In genomic region chr2:143968360-143968759, GRCh38 we compare ENCODE assay signal across 25 cellular contexts.
"Had no signal": no experiment of that assay in that cellular context is flagged by ENCODE, and none has a peak within 500 bp of the region (broad histone marks: within the 10 kb centered on the region; RNA-seq: fewer than 3 reads in every experiment).

No MANE protein-coding gene starts in this region.

- H3K27me3 ChIP-seq: adrenal gland, MG63 had no signal

- H3K9me3 Mint-ChIP-seq: activated CD4-positive, alpha-beta T cell treated with anti-CD3 and anti-CD28 coated beads, Interleukin-2, amount 10 ng/mL, durations not matched to agents 24 days and 14 days; T-helper 2 cell treated with Interferon-gamma antibody and Interleukin-4, amounts not matched to agents 5 μg/mL and 100 μg/mL, for 36 hours had no signal

- DNase-seq: activated CD4-positive, alpha-beta T cell treated with anti-CD3 and anti-CD28 coated beads, Interleukin-2, amount 10 ng/mL, durations not matched to agents 24 days and 14 days; activated CD4-positive, alpha-beta T cell treated with anti-CD3 and anti-CD28 coated beads, Interleukin-2, amount 50 U/mL, for 48 hours; activated effector memory CD4-positive, alpha-beta T cell treated with Interleukin-2 at 50 U/mL for 16 hours; activated naive CD4-positive, alpha-beta T cell; activated T-cell treated with anti-CD3 and anti-CD28 coated beads for 4 hours; adrenal gland; anterior cingulate cortex; cerebellar nuclear complex; MG63; MV-4-11; NCI-H1092 treated with DMSO at 0.1 percent for 48 hours; NCI-H1436; NCI-H1694 treated with DMSO at 0.1 percent for 48 hours; NCI-H2029 treated with DMSO at 0.1 percent for 48 hours; NCI-H510A treated with DMSO at 0.1 percent for 48 hours; NCI-H69; NK-92 treated with Interleukin-12 subunit alpha and Interleukin-12 subunit beta, amount 100 ng/mL, for 24 hours; OCI-M1; RPMI8226 had no signal

- H3K4me3 Mint-ChIP-seq: activated CD4-positive, alpha-beta T cell treated with anti-CD3 and anti-CD28 coated beads, Interleukin-2, amount 10 ng/mL, durations not matched to agents 24 days and 14 days; activated naive CD8-positive, alpha-beta T cell; T-helper 2 cell treated with Interferon-gamma antibody and Interleukin-4, amounts not matched to agents 5 μg/mL and 100 μg/mL, for 36 hours had no signal

- H3K9me3 ChIP-seq: adrenal gland, MG63 had no signal

- H3K27me3 Mint-ChIP-seq: activated CD4-positive, alpha-beta T cell treated with anti-CD3 and anti-CD28 coated beads, Interleukin-2, amount 10 ng/mL, durations not matched to agents 24 days and 14 days; activated naive CD8-positive, alpha-beta T cell had no signal

- H3K27ac Mint-ChIP-seq: activated CD4-positive, alpha-beta T cell treated with anti-CD3 and anti-CD28 coated beads, Interleukin-2, amount 10 ng/mL, durations not matched to agents 24 days and 14 days; activated naive CD8-positive, alpha-beta T cell; T-helper 2 cell treated with Interferon-gamma antibody and Interleukin-4, amounts not matched to agents 5 μg/mL and 100 μg/mL, for 36 hours had no signal

- H3K36me3 ChIP-seq: adrenal gland, MG63 had no signal

- H3K4me3 ChIP-seq: adrenal gland, MG63, SK-N-MC had no signal

- H3K27ac ChIP-seq: adrenal gland, SK-N-MC had no signal

- ATAC-seq: activated CD4-positive, CD25-positive, alpha-beta regulatory T cell treated with anti-CD3 and anti-CD28 coated beads, Interleukin-2, amount 50 U/mL, for 24 hours; Panc1; Right ventricle myocardium inferior had no signal

- H3K4me1 ChIP-seq: adrenal gland had no signal
